ENCODE assay signal across 29 cellular contexts in genomic region chr3:81965696-81966095, GRCh38.
"Had no signal": no experiment of that assay in that cellular context is flagged by ENCODE, and none has a peak within 500 bp of the region (broad histone marks: within the 10 kb centered on the region; RNA-seq: fewer than 3 reads in every experiment).

No MANE protein-coding gene starts in this region.

- H3K27ac ChIP-seq: coronary artery, esophagus muscularis mucosa, foreskin keratinocyte, gastroesophageal sphincter, heart left ventricle, hepatocyte, left lung, parathyroid adenoma, right lobe of liver, suprapubic skin, transverse colon, upper lobe of right lung, uterus had no signal

- H3K4me1 Mint-ChIP-seq: naive B cell; neural crest cell; stimulated activated naive CD8-positive, alpha-beta T cell treated with anti-CD3 and anti-CD28 coated beads, Interleukin-15, amount 100 ng/mL, for 72 hours had no signal

- H3K36me3 ChIP-seq: esophagus muscularis mucosa, gastroesophageal sphincter, heart left ventricle, left lung, right lobe of liver, suprapubic skin, transverse colon, upper lobe of right lung, uterus had no signal

- H3K9me3 ChIP-seq: esophagus muscularis mucosa, gastroesophageal sphincter, heart left ventricle, left lung, mucosa of descending colon, right lobe of liver, suprapubic skin, transverse colon, upper lobe of right lung, uterus had no signal

- H3K9ac ChIP-seq: parathyroid adenoma had no signal

- H3K27me3 ChIP-seq: esophagus muscularis mucosa, foreskin keratinocyte, gastroesophageal sphincter, heart left ventricle, hepatocyte, left lung, right lobe of liver, transverse colon, upper lobe of right lung, uterus had no signal

- H3K9me3 Mint-ChIP-seq: naive B cell; neural crest cell; stimulated activated naive CD8-positive, alpha-beta T cell treated with anti-CD3 and anti-CD28 coated beads, Interleukin-15, amount 100 ng/mL, for 72 hours had no signal

- ATAC-seq: foreskin keratinocyte; gastroesophageal sphincter; heart left ventricle; left cardiac atrium; left lung; mucosa of descending colon; natural killer cell treated with Interleukin-12 subunit alpha and Interleukin-12 subunit beta and Interleukin-15 and Interleukin-18, amount 100 ng/mL, for 72 hours; right lobe of liver; stimulated activated naive CD8-positive, alpha-beta T cell treated with anti-CD3 and anti-CD28 coated beads, Interleukin-15, amount 100 ng/mL, for 72 hours; upper lobe of right lung had no signal

- H3K36me3 Mint-ChIP-seq: mesothelial cell of epicardium; naive B cell; natural killer cell treated with Interleukin-12 subunit alpha and Interleukin-12 subunit beta and Interleukin-15 and Interleukin-18, amount 100 ng/mL, for 72 hours had no signal

- H3K4me3 Mint-ChIP-seq: mesothelial cell of epicardium; naive B cell; natural killer cell treated with Interleukin-12 subunit alpha and Interleukin-12 subunit beta and Interleukin-15 and Interleukin-18, amount 100 ng/mL, for 72 hours; neural crest cell; stimulated activated naive CD8-positive, alpha-beta T cell treated with anti-CD3 and anti-CD28 coated beads, Interleukin-15, amount 100 ng/mL, for 72 hours had no signal

- H3K4me3 ChIP-seq: coronary artery, esophagus muscularis mucosa, gastroesophageal sphincter, heart left ventricle, hepatocyte, left lung, mucosa of descending colon, right lobe of liver, suprapubic skin, transverse colon, upper lobe of right lung, uterus had no signal

- DNase-seq: dermis blood vessel endothelial cell; effector memory CD4-positive, alpha-beta T cell; foreskin keratinocyte; heart left ventricle; left cardiac atrium; left lung; mesenchymal stem cell; mucosa of descending colon; naive B cell; right lobe of liver; small intestine; stimulated activated CD4-positive, alpha-beta T cell treated with anti-CD3 and anti-CD28 coated beads, Interleukin-15, amount 100 ng/mL, for 24 hours; stimulated activated CD4-positive, alpha-beta T cell treated with anti-CD3 and anti-CD28 coated beads, Interleukin-4, amount 100 ng/mL, for 1 hour; stimulated activated CD8-positive, alpha-beta memory T cell treated with anti-CD3 and anti-CD28 coated beads, Interleukin-4, amount 100 ng/mL, for 48 hours; stimulated activated naive CD4-positive, alpha-beta T cell; stimulated activated naive CD8-positive, alpha-beta T cell treated with anti-CD3 and anti-CD28 coated beads, Interleukin-15, amount 100 ng/mL, for 72 hours; transverse colon; upper lobe of right lung; uterus had no signal

- H3K4me1 ChIP-seq: esophagus muscularis mucosa, foreskin keratinocyte, gastroesophageal sphincter, heart left ventricle, left lung, parathyroid adenoma, right lobe of liver, suprapubic skin, transverse colon, upper lobe of right lung, uterus had no signal

- H3K27ac Mint-ChIP-seq: mesothelial cell of epicardium; naive B cell; natural killer cell treated with Interleukin-12 subunit alpha and Interleukin-12 subunit beta and Interleukin-15 and Interleukin-18, amount 100 ng/mL, for 72 hours; progenitor cell of endocrine pancreas; stimulated activated naive CD8-positive, alpha-beta T cell treated with anti-CD3 and anti-CD28 coated beads, Interleukin-15, amount 100 ng/mL, for 72 hours had no signal

- H3K4me2 ChIP-seq: hepatocyte had no signal

- H3K79me2 ChIP-seq: hepatocyte, parathyroid adenoma had no signal

- H2AFZ ChIP-seq: hepatocyte, parathyroid adenoma had no signal

- H3K27me3 Mint-ChIP-seq: naive B cell; natural killer cell treated with Interleukin-12 subunit alpha and Interleukin-12 subunit beta and Interleukin-15 and Interleukin-18, amount 100 ng/mL, for 72 hours; progenitor cell of endocrine pancreas had no signal
